In genomic region chr9:6757132-6757987, GRCh38 we compare ENCODE assay signal across 8 cellular contexts. TPM values are rescaled to one million over a fixed set of nuclear protein-coding genes. Genes with fewer than 3 reads are reported as not detected.
A peak's percentile ranks its signal among the peaks of the same experiment; 100 is the strongest.
DNase-seq lines count a peak whose midpoint lies in the region; ATAC-seq and TF ChIP-seq lines count a peak whose summit lies in the region.

Gene KDM4C (plus strand): TSS chr9:6757973. CDS start chr9:6792989, 35,016 bp downstream.

- TF ChIP-seq CTCF in choroid plexus epithelial cell (conservative IDR thresholded peaks at IDR 0.05; ENCODE audit: low read depth, low read length) = no peak

- peak; percentile 91 for DNase-seq in AG20443 (ENCODE audit: low spot score)
- peak; percentile 83 for DNase-seq in NCI-H460 (ENCODE audit: extremely low read depth, low read depth)
- peak; percentile 91 to 95 for DNase-seq in activated CD4-positive, alpha-beta T cell treated with anti-CD3 and anti-CD28 coated beads for 4 hours
- DNase-seq in choroid plexus epithelial cell (ENCODE audit: low read depth) = peak; percentile 96
- DNase-seq in kidney glomerular epithelial cell (lab: John Stamatoyannopoulos, UW) = peak; percentile 92
- DNase-seq in stimulated activated CD4-positive, alpha-beta T cell treated with anti-CD3 and anti-CD28 coated beads, Interleukin-15, amount 100 ng/mL, for 48 hours (ENCODE audit: low read depth in 2 of 2) = peak; percentile 87 to 92

- H3K4me3 ChIP-seq in choroid plexus epithelial cell (ENCODE audit: low read depth, low read length) = peak within 1 kb of the TSS; percentile 98

- ATAC-seq in GM19043 (IDR thresholded peaks at IDR 0.05; ENCODE audit: low read depth, unreplicated experiment) (peak; percentile 81), HG03354 (IDR thresholded peaks at IDR 0.05; ENCODE audit: poor library complexity, severe bottlenecking, unreplicated experiment) (peak; percentile 79)

RNA-seq across cellular contexts. Expression of gene KDM4C, which starts in this region (rescaled TPM):
- total RNA-seq in NCI-H460 (2014; rRNA removed; shearing (Covaris generic)) = 10.5 and 13.5 TPM in 2 replicates
- polyA plus RNA-seq in NCI-H460 (2014; cell fraction: nucleus; rRNA removed) = 14.1 and 18.0 TPM in 2 replicates

Comparison
In these comparisons a context has a peak if more than half of its experiments do, and no peak if none do; other contexts are left out.
1. Peak in every context shown above with its lines: DNase-seq, ATAC-seq and H3K4me3 ChIP-seq.